ENCODE assay signal across 1 cellular context in the genomic region with DNA sequence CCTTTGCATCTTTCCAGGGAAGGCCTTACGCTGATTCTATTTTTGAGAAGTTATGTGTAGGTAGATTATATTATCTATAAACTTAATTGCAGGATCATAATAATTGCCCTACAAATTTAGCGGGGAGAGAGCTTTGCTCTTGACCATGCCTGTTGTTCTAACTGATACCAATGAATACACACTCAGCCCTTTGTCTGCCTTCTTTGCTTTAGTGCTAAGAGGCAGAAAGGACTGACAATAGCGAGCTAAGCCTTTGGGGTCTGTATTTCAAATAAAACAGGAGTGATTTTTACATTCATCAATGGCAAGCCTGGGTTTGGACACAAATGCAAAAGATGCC.
TF ChIP-seq lines count a peak whose summit lies in the region.

No MANE protein-coding gene starts in this region.

TF ChIP-seq in liver, 16 proteins besides CTCF, POLR2A, EP300 and RAD21 (continued from another document):
- no peak for TF ChIP-seq REST (IDR thresholded peaks at IDR 0.05)
- TF ChIP-seq, protein P1, sequence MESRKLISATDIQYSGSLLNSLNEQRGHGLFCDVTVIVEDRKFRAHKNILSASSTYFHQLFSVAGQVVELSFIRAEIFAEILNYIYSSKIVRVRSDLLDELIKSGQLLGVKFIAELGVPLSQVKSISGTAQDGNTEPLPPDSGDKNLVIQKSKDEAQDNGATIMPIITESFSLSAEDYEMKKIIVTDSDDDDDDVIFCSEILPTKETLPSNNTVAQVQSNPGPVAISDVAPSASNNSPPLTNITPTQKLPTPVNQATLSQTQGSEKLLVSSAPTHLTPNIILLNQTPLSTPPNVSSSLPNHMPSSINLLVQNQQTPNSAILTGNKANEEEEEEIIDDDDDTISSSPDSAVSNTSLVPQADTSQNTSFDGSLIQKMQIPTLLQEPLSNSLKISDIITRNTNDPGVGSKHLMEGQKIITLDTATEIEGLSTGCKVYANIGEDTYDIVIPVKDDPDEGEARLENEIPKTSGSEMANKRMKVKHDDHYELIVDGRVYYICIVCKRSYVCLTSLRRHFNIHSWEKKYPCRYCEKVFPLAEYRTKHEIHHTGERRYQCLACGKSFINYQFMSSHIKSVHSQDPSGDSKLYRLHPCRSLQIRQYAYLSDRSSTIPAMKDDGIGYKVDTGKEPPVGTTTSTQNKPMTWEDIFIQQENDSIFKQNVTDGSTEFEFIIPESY (IDR thresholded peaks at IDR 0.05): no peak
- no peak for TF ChIP-seq TAF1 (conservative IDR thresholded peaks at IDR 0.05)
- no peak for TF ChIP-seq FOXA2 (IDR thresholded peaks at IDR 0.05)
- no peak for TF ChIP-seq NR2F2 (IDR thresholded peaks at IDR 0.05)
- no peak for TF ChIP-seq YY1 (IDR thresholded peaks at IDR 0.05)
- no peak for TF ChIP-seq HNF4G (IDR thresholded peaks at IDR 0.05)
- no peak for TF ChIP-seq ATF3 (IDR thresholded peaks at IDR 0.05)
- TF ChIP-seq HNF4A (conservative IDR thresholded peaks at IDR 0.05): no peak
- no peak for TF ChIP-seq RXRA (IDR thresholded peaks at IDR 0.05)
- no peak for TF ChIP-seq SP1 (IDR thresholded peaks at IDR 0.05)
- no peak for TF ChIP-seq JUND (IDR thresholded peaks at IDR 0.05)
- no peak for TF ChIP-seq EGR1 (IDR thresholded peaks at IDR 0.05; ENCODE audit: low read depth in 2 of 2)
- TF ChIP-seq GABPA (IDR thresholded peaks at IDR 0.05 in 1 of 2, conservative IDR thresholded peaks at IDR 0.05 in 1 of 2): no peak
TF ChIP-seq in liver: peak in this region for 0.
